Comparison of ENCODE assay signal across 8 cellular contexts in genomic region chr7:98733036-98733435, GRCh38.
DNase-seq lines count a peak whose midpoint lies in the region; ATAC-seq, FAIRE-seq and TF ChIP-seq lines count a peak whose summit lies in the region.

No MANE protein-coding gene starts in this region.

- H3K27me3 Mint-ChIP-seq in endothelial cell (ENCODE audit: unreplicated experiment), result peaks cover 1% of the 10 kb centered on the region

- no peaks in the 10 kb centered on the region for H3K9me3 Mint-ChIP-seq in endothelial cell (ENCODE audit: unreplicated experiment)

- peaks cover 6% of the 10 kb centered on the region for H3K4me1 Mint-ChIP-seq in endothelial cell (ENCODE audit: unreplicated experiment)

- TF ChIP-seq CTCF in endothelial cell (IDR thresholded peaks at IDR 0.05; ENCODE audit: unreplicated experiment), result peak; percentile 69

- ATAC-seq in GM18873 (IDR thresholded peaks at IDR 0.05; ENCODE audit: low FRiP score, unreplicated experiment), result no peak

- no peaks in the 10 kb centered on the region for H3K36me3 Mint-ChIP-seq in endothelial cell (ENCODE audit: low read depth, unreplicated experiment)

- H3K27ac Mint-ChIP-seq in endothelial cell (ENCODE audit: unreplicated experiment), result no peak overlapping the region

- FAIRE-seq in HTR-8/SVneo (lab: Jason Lieb, UNC), result peak; percentile 57

- H3K4me3 Mint-ChIP-seq in endothelial cell (ENCODE audit: unreplicated experiment), result no peak overlapping the region

- DNase-seq in NCI-H2227 (lab: John Stamatoyannopoulos, UW; ENCODE audit: unreplicated experiment) (peak; percentile 40), NCI-H2227 treated with DMSO at 0.1 percent for 48 hours (lab: John Stamatoyannopoulos, UW) (no peak), HTR-8/SVneo (ENCODE audit: insufficient read length, low spot score) (no peak), SKM-1 treated with dmso at 0.1 percent for 144 hours (lab: John Stamatoyannopoulos, UW; ENCODE audit: unreplicated experiment) (peak; percentile 8), endothelial cell (ENCODE audit: low spot score) (peak; percentile 46), pons (ENCODE audit: low spot score) (no peak)
- DNase-seq in stimulated activated CD4-positive, alpha-beta T cell treated with anti-CD3 and anti-CD28 coated beads, Interleukin-1b, Interleukin-23, amount 100 ng/mL, for 48 hours, result peak; percentile 69

Comparison
In these comparisons a context has a peak if more than half of its experiments do, and no peak if none do; other contexts are left out.
1. DNase-seq: peak in NCI-H2227 (single experiment), SKM-1 treated with dmso at 0.1 percent for 144 hours (single experiment), endothelial cell (single experiment) and stimulated activated CD4-positive, alpha-beta T cell treated with anti-CD3 and anti-CD28 coated beads, Interleukin-1b, Interleukin-23, amount 100 ng/mL, for 48 hours (single experiment); none in NCI-H2227 treated with DMSO at 0.1 percent for 48 hours (single experiment), HTR-8/SVneo (single experiment) and pons (single experiment).